In genomic region chr4:123976285-123976684, GRCh38 we compare ENCODE assay signal across 12 cellular contexts.
DNase-seq lines count a peak whose midpoint lies in the region; ATAC-seq and TF ChIP-seq lines count a peak whose summit lies in the region.
"Had no signal": no experiment of that assay in that cellular context is flagged by ENCODE, and none has a peak within 500 bp of the region (broad histone marks: within the 10 kb centered on the region; RNA-seq: fewer than 3 reads in every experiment).

No MANE protein-coding gene starts in this region.

- 19 to 35% methylated on average over 7 of the region's 7 CpGs for WGBS in esophagus squamous epithelium, 2 donors

- H3K4me2 ChIP-seq in BLaER1 = 0 out of 2 replicates have a peak overlapping the region, but pooled peaks have one; percentile 0

- no peaks in the 10 kb centered on the region for H3K36me3 ChIP-seq in BLaER1
- no peaks in the 10 kb centered on the region for H3K36me3 ChIP-seq in esophagus squamous epithelium

- 0 out of 2 replicates have a peak, but pooled peaks cover 9% of the 10 kb centered on the region for H3K4me1 ChIP-seq in BLaER1
- peaks cover 0 to 26% (median 7%) of the 10 kb centered on the region in 3 donors for H3K4me1 ChIP-seq in esophagus squamous epithelium

- H3K27me3 ChIP-seq in BLaER1 = no peaks in the 10 kb centered on the region
- no peaks in the 10 kb centered on the region for H3K27me3 ChIP-seq in esophagus squamous epithelium

- peak; percentile 93 for TF ChIP-seq EP300 in Ishikawa (IDR thresholded peaks at IDR 0.05; ENCODE audit: borderline replicate concordance)

- ATAC-seq in HG03108 (IDR thresholded peaks at IDR 0.05; ENCODE audit: unreplicated experiment) = no peak

- H4K20me1 ChIP-seq in BLaER1 = no peaks in the 10 kb centered on the region

- TF ChIP-seq RAD21 in Ishikawa (IDR thresholded peaks at IDR 0.05; ENCODE audit: low read depth) = no peak

- no peak overlapping the region for H3K27ac ChIP-seq in BLaER1
- H3K27ac ChIP-seq in esophagus squamous epithelium = peak overlapping the region in 2 of 4 donors; percentile 3 to 43
- H3K27ac ChIP-seq: epithelial cell of prostate had no signal

- no peak for TF ChIP-seq CTCF in esophagus squamous epithelium (IDR thresholded peaks at IDR 0.05)

- no peak overlapping the region for H3K4me3 ChIP-seq in BLaER1
- no peak overlapping the region for H3K4me3 ChIP-seq in esophagus squamous epithelium

- no peak overlapping the region for H3K9ac ChIP-seq in BLaER1

- intact Hi-C loops in esophagus squamous epithelium (cut with DNase I) = no loop called here

- peak; percentile 23 for DNase-seq in UCSD-AML1 (lab: John Stamatoyannopoulos, UW; ENCODE audit: unreplicated experiment)
- peak; percentile 70 to 92 for DNase-seq in lung microvascular endothelial cell (ENCODE audit: low read depth in 2 of 2)
- no peak for DNase-seq in midbrain (lab: John Stamatoyannopoulos, UW)
- no peak for DNase-seq in esophagus squamous epithelium (lab: John Stamatoyannopoulos, UW)
- DNase-seq in dedifferentiated amniotic fluid mesenchymal stem cell (ENCODE audit: extremely low spot score) = no peak
- DNase-seq: activated naive CD4-positive, alpha-beta T cell treated with Interleukin-2 at 50 U/mL for 16 hours; AML-193; NCI-H510A treated with DMSO at 0.1 percent for 48 hours had no signal

- peaks cover 9% of the 10 kb centered on the region; the same call in 1 of the 2 replicates for H3K9me3 ChIP-seq in BLaER1
- peaks cover 0 to 8% (median 0%) of the 10 kb centered on the region in 3 donors for H3K9me3 ChIP-seq in esophagus squamous epithelium

- no peak for TF ChIP-seq POLR2A in esophagus squamous epithelium (IDR thresholded peaks at IDR 0.05)

TF ChIP-seq in Ishikawa, 13 proteins besides CTCF, POLR2A, EP300 and RAD21:
- TF ChIP-seq TCF12 (IDR thresholded peaks at IDR 0.05; ENCODE audit: low read depth) (peak; percentile 94), NFIC (IDR thresholded peaks at IDR 0.05) (peak; percentile 90), TEAD4 (IDR thresholded peaks at IDR 0.05) (peak; percentile 71), FOXM1 (IDR thresholded peaks at IDR 0.05; ENCODE audit: borderline replicate concordance, low read depth) (peak; percentile 81), REST (IDR thresholded peaks at IDR 0.05; ENCODE audit: low read depth) (no peak), MAX (IDR thresholded peaks at IDR 0.05) (peak; percentile 74)

Comparison
In these comparisons a context has a peak if more than half of its experiments do, and no peak if none do; other contexts are left out.
1. DNase-seq: peak in UCSD-AML1 (single experiment) and lung microvascular endothelial cell (2 of 2); none in midbrain (single experiment), esophagus squamous epithelium (single experiment) and dedifferentiated amniotic fluid mesenchymal stem cell (single experiment).